Comparison of ENCODE assay signal across 18 cellular contexts in genomic region chr15:24054547-24055245, GRCh38.
DNase-seq lines count a peak whose midpoint lies in the region; FAIRE-seq and TF ChIP-seq lines count a peak whose summit lies in the region.
"Had no signal": no experiment of that assay in that cellular context is flagged by ENCODE, and none has a peak within 500 bp of the region (broad histone marks: within the 10 kb centered on the region; RNA-seq: fewer than 3 reads in every experiment).

No MANE protein-coding gene starts in this region.

- DNase-seq in LoVo (ENCODE audit: low spot score), result peak; percentile 37
- peak; percentile 25 for DNase-seq in RCC 7860 (ENCODE audit: low spot score)
- DNase-seq in kidney, result no peak
- no peak for DNase-seq in chondrocyte (ENCODE audit: low spot score)
- no peak for DNase-seq in UCSD-AML1 (lab: John Stamatoyannopoulos, UW; ENCODE audit: unreplicated experiment)
- no peak for DNase-seq in prostate gland (ENCODE audit: low spot score)
- DNase-seq: activated CD4-positive, alpha-beta T cell treated with anti-CD3 and anti-CD28 coated beads for 36 hours; AML-193; effector memory CD8-positive, alpha-beta T cell; HFFc6; NCI-H1694 treated with DMSO at 0.1 percent for 48 hours; stimulated activated naive CD4-positive, alpha-beta T cell treated with Interleukin-2 at 50 U/mL for 16 hours had no signal

- H3K36me3 ChIP-seq in kidney (ENCODE audit: control insufficient read depth in 1 of 2, insufficient read depth in 2 of 2, low read length in 2 of 2) (no peaks in the 10 kb centered on the region), subcutaneous abdominal adipose tissue (ENCODE audit: control insufficient read depth in 5 of 5, insufficient read depth in 5 of 5, low read length in 5 of 5) (no peaks in the 10 kb centered on the region), prostate gland (no peaks in the 10 kb centered on the region)
- H3K36me3 ChIP-seq: tibial nerve had no signal

- no peaks in the 10 kb centered on the region for H3K9me3 ChIP-seq in kidney (ENCODE audit: control insufficient read depth in 1 of 2, low read length in 2 of 2)
- peaks cover 0 to 6% (median 0%) of the 10 kb centered on the region in 5 donors for H3K9me3 ChIP-seq in subcutaneous abdominal adipose tissue (ENCODE audit: control insufficient read depth in 5 of 5, low read length in 5 of 5)
- H3K9me3 ChIP-seq in prostate gland, result no peaks in the 10 kb centered on the region
- H3K9me3 ChIP-seq: tibial nerve had no signal

- no peaks in the 10 kb centered on the region for H3K36me3 Mint-ChIP-seq in chondrocyte (ENCODE audit: low read depth)
- H3K36me3 Mint-ChIP-seq: activated naive CD8-positive, alpha-beta T cell; IgD-negative memory B cell had no signal

- 77% methylated on average over 10 of the region's 10 CpGs for WGBS in prostate gland

- no peak overlapping the region for H3K27ac ChIP-seq in kidney (ENCODE audit: low read depth in 2 of 2, low read length in 2 of 2)
- H3K27ac ChIP-seq in subcutaneous abdominal adipose tissue (ENCODE audit: low read depth, low read length), result no peak overlapping the region
- no peak overlapping the region for H3K27ac ChIP-seq in prostate gland
- H3K27ac ChIP-seq: HL-60, tibial nerve had no signal

- no peak overlapping the region for H3K4me3 Mint-ChIP-seq in chondrocyte (ENCODE audit: unreplicated experiment)
- H3K4me3 Mint-ChIP-seq: activated CD4-positive, alpha-beta T cell treated with anti-CD3 and anti-CD28 coated beads for 36 hours; activated naive CD8-positive, alpha-beta T cell; activated T-helper 17 cell treated with anti-CD3 and anti-CD28 coated beads, Interleukin-2, amount 50 U/mL, for 72 hours; effector memory CD8-positive, alpha-beta T cell; HFFc6; IgD-negative memory B cell had no signal

- no peaks in the 10 kb centered on the region for H3K4me1 Mint-ChIP-seq in chondrocyte (ENCODE audit: low read depth)
- H3K4me1 Mint-ChIP-seq: activated CD4-positive, alpha-beta T cell treated with anti-CD3 and anti-CD28 coated beads for 36 hours; activated T-helper 17 cell treated with anti-CD3 and anti-CD28 coated beads, Interleukin-2, amount 50 U/mL, for 72 hours; IgD-negative memory B cell had no signal

- no peak overlapping the region for H3K27ac Mint-ChIP-seq in chondrocyte (ENCODE audit: unreplicated experiment)
- H3K27ac Mint-ChIP-seq: activated CD4-positive, alpha-beta T cell treated with anti-CD3 and anti-CD28 coated beads for 36 hours; activated naive CD8-positive, alpha-beta T cell; activated T-helper 17 cell treated with anti-CD3 and anti-CD28 coated beads, Interleukin-2, amount 50 U/mL, for 72 hours; effector memory CD8-positive, alpha-beta T cell; HFFc6; IgD-negative memory B cell had no signal

- H3K4me3 ChIP-seq in kidney (ENCODE audit: low read length in 2 of 2) (peak overlapping the region; percentile 33 to 37), subcutaneous abdominal adipose tissue (ENCODE audit: low read depth in 1 of 5, low read length in 5 of 5) (peak overlapping the region in 4 of 5 donors; percentile 24 to 45 (median 26)), prostate gland (no peak overlapping the region)
- H3K4me3 ChIP-seq: tibial nerve had no signal

- no peaks in the 10 kb centered on the region for H3K27me3 ChIP-seq in subcutaneous abdominal adipose tissue (ENCODE audit: control insufficient read depth in 5 of 5, insufficient read depth in 4 of 5, low read length in 5 of 5)
- H3K27me3 ChIP-seq in prostate gland (replicated peaks; ENCODE audit: insufficient read depth), result no peaks in the 10 kb centered on the region
- H3K27me3 ChIP-seq: tibial nerve had no signal

- no peaks in the 10 kb centered on the region for H3K27me3 Mint-ChIP-seq in chondrocyte (ENCODE audit: low read depth)
- H3K27me3 Mint-ChIP-seq: activated CD4-positive, alpha-beta T cell treated with anti-CD3 and anti-CD28 coated beads for 36 hours; activated naive CD8-positive, alpha-beta T cell; activated T-helper 17 cell treated with anti-CD3 and anti-CD28 coated beads, Interleukin-2, amount 50 U/mL, for 72 hours; effector memory CD8-positive, alpha-beta T cell; IgD-negative memory B cell had no signal

- H3K9ac ChIP-seq in kidney (ENCODE audit: low read length in 2 of 2) (no peak overlapping the region), subcutaneous abdominal adipose tissue (ENCODE audit: low read length in 5 of 5) (no peak overlapping the region)

- no peak for TF ChIP-seq POLR2A in prostate gland (IDR thresholded peaks at IDR 0.05)

- TF ChIP-seq CTCF in kidney (IDR thresholded peaks at IDR 0.05; ENCODE audit: borderline replicate concordance, extremely low read depth, insufficient read depth) (no peak), chondrocyte (IDR thresholded peaks at IDR 0.05) (no peak), prostate gland (IDR thresholded peaks at IDR 0.05) (no peak)

- intact Hi-C loops in kidney (cut with DNase I), result no loop called here
- intact Hi-C loops in prostate gland (cut with DNase I), result no loop called here

- H3K9me3 Mint-ChIP-seq in chondrocyte (ENCODE audit: low read depth), result peaks cover 33% of the 10 kb centered on the region

- H3K4me1 ChIP-seq in kidney (ENCODE audit: control insufficient read depth in 1 of 2, insufficient read depth in 1 of 2, low read depth in 1 of 2, low read length in 2 of 2) (no peaks in the 10 kb centered on the region), subcutaneous abdominal adipose tissue (ENCODE audit: control insufficient read depth in 5 of 5, insufficient read depth in 5 of 5, low read length in 5 of 5) (peaks cover 0 to 5% (median 0%) of the 10 kb centered on the region in 5 donors), prostate gland (replicated peaks) (no peaks in the 10 kb centered on the region)
- H3K4me1 ChIP-seq: tibial nerve had no signal

- FAIRE-seq in RCC 7860 (lab: Jason Lieb, UNC) (no peak), kidney (lab: Jason Lieb, UNC) (no peak)

Comparison
In these comparisons a context has a peak if more than half of its experiments do, and no peak if none do; other contexts are left out.
1. DNase-seq: peak in LoVo (single experiment) and RCC 7860 (single experiment); none in kidney (single experiment), chondrocyte (single experiment), UCSD-AML1 (single experiment) and prostate gland (single experiment).
2. H3K4me3 ChIP-seq: peak in kidney (2 of 2) and subcutaneous abdominal adipose tissue (4 of 5); none in prostate gland (0 of 2).